In the genomic region with DNA sequence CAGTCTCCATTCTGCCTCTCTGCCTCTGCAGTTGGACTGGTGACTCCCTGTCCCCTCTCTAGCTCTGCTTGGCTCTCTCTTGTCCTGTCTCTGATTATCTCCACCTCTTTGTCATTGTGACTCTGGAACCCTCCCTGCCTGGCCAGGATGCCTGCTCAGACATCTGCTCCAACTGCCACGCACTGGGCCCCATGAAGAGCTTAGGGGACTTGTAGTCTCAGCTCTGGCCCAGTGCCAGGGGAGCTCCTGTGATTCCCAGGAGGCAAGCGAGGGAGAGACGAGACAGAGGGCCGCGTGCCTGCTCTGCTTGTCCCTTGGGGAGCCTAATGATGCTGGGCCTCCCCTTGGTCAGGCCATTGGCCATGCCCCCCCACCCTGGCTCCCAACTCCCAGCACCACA, we compare ENCODE assay signal across 10 cellular contexts. TPM values are rescaled to one million over a fixed set of nuclear protein-coding genes. Genes with fewer than 3 reads are reported as not detected.
DNase-seq lines count a peak whose midpoint lies in the region; ATAC-seq and TF ChIP-seq lines count a peak whose summit lies in the region.
"Had no signal": no experiment of that assay in that cellular context is flagged by ENCODE, and none has a peak within 500 bp of the region (broad histone marks: within the 10 kb centered on the region; RNA-seq: fewer than 3 reads in every experiment).

No MANE protein-coding gene starts in this region.

- no peaks in the 10 kb centered on the region for H3K27me3 ChIP-seq in left ventricle myocardium inferior (ENCODE audit: low read depth)
- no peaks in the 10 kb centered on the region for H3K27me3 ChIP-seq in tibial artery

- H3K27ac ChIP-seq in SK-N-MC = peak overlapping the region; percentile 68; the same call in 1 of the 2 replicates
- peak overlapping the region; percentile 92 for H3K27ac ChIP-seq in left ventricle myocardium inferior (replicated peaks)
- peak overlapping the region; percentile 84 to 92 for H3K27ac ChIP-seq in tibial artery
- H3K27ac ChIP-seq: VCaP had no signal

- H3K9me3 ChIP-seq in SK-N-MC (ENCODE audit: low read depth, low read length) (no peaks in the 10 kb centered on the region), left ventricle myocardium inferior (replicated peaks) (no peaks in the 10 kb centered on the region), tibial artery (no peaks in the 10 kb centered on the region)

- DNase-seq in DMS79 treated with DMSO at 0.1 percent for 48 hours (lab: John Stamatoyannopoulos, UW) (peak; percentile 2), DMS79 (lab: John Stamatoyannopoulos, UW) (no peak), SK-N-MC (ENCODE audit: low read depth, low spot score) (no peak), left ventricle myocardium inferior (peak; percentile 81), tibial artery (peak; percentile 42 to 78), dermis blood vessel endothelial cell (no peak)
- no peak for DNase-seq in effector CD8-positive, alpha-beta T cell (lab: John Stamatoyannopoulos, UW)

- H3K4me3 ChIP-seq in SK-N-MC (no peak overlapping the region), left ventricle myocardium inferior (peak overlapping the region; percentile 65), tibial artery (no peak overlapping the region)

- H3K4me1 ChIP-seq in left ventricle myocardium inferior (peaks cover 97% of the 10 kb centered on the region), tibial artery (peaks cover 0 to 97% (median 89%) of the 10 kb centered on the region in 4 donors)

- TF ChIP-seq CTCF in left ventricle myocardium inferior (IDR thresholded peaks at IDR 0.05; ENCODE audit: borderline replicate concordance) (no peak), tibial artery (IDR thresholded peaks at IDR 0.05) (no peak)

- H3K9ac ChIP-seq in SK-N-MC (ENCODE audit: insufficient read length) = no peak overlapping the region

- intact Hi-C loops in left ventricle myocardium inferior (cut with micrococcal nuclease) (no loop called here), tibial artery (cut with DNase I; ENCODE audit: low total_unique reads) (no loop called here)

- H3K36me3 ChIP-seq in SK-N-MC (ENCODE audit: insufficient read depth, low read length) (no peaks in the 10 kb centered on the region), left ventricle myocardium inferior (no peaks in the 10 kb centered on the region), tibial artery (no peaks in the 10 kb centered on the region)

- ATAC-seq in HG03460 (IDR thresholded peaks at IDR 0.05; ENCODE audit: unreplicated experiment) = no peak
- ATAC-seq: activated naive CD4-positive, alpha-beta T cell treated with anti-CD3 and anti-CD28 coated beads, Interleukin-2, amount 50 U/mL, for 72 hours had no signal

RNA-seq across cellular contexts. Expression of a gene that starts 26.2 kb away (rescaled TPM):
- total RNA-seq in left ventricle myocardium inferior (621 TPM), dermis blood vessel endothelial cell (784 and 1,399 TPM in 2 replicates)

RNA-seq across cellular contexts. Expression of a gene that starts 34.5 kb away (rescaled TPM):
- total RNA-seq in left ventricle myocardium inferior (23.1 TPM), dermis blood vessel endothelial cell (8.0 and 10.8 TPM in 2 replicates)

RNA-seq across cellular contexts. Expression of a gene that starts 38.5 kb away (rescaled TPM):
- total RNA-seq in left ventricle myocardium inferior (20.2 TPM), dermis blood vessel endothelial cell (20.6 and 22.6 TPM in 2 replicates)

RNA-seq across cellular contexts. Expression of a gene that starts 47.0 kb away (rescaled TPM):
- total RNA-seq in left ventricle myocardium inferior (25.8 TPM), dermis blood vessel endothelial cell (5.4 and 6.9 TPM in 2 replicates)

RNA-seq across cellular contexts. Expression of a gene that starts 48.0 kb away (rescaled TPM):
- total RNA-seq in left ventricle myocardium inferior (14.6 TPM), dermis blood vessel endothelial cell (16.8 and 18.7 TPM in 2 replicates)

Comparison
In these comparisons a context has a peak if more than half of its experiments do, and no peak if none do; other contexts are left out.
1. DNase-seq: peak in DMS79 treated with DMSO at 0.1 percent for 48 hours (single experiment), left ventricle myocardium inferior (single experiment) and tibial artery (2 of 2); none in DMS79 (single experiment), SK-N-MC (single experiment), effector CD8-positive, alpha-beta T cell (single experiment) and dermis blood vessel endothelial cell (single experiment).
2. Peak in every context shown above with its lines, with median percentiles within 50 percentile points of each other: H3K27ac ChIP-seq.